25 cellular contexts compared by ENCODE assay signal in the genomic region with DNA sequence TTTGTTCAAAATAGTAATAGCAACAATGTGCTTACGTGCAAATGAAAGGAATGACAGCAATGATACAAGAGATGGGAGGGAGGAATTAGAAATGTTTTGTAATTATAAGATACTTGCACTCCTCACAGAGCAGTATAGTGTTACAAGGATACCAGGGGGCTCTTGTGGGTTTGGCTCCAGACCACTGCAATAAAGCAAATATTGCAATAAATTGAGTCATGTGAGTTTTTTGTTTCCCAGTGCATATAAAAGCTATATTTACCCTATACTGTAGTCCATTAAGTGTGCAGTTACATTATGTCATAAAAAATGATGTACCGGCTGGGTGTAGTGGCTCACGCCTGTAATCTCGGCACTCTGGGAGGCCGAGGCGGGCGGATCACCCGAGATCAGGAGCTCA.
"Had no signal": no experiment of that assay in that cellular context is flagged by ENCODE, and none has a peak within 500 bp of the region (broad histone marks: within the 10 kb centered on the region; RNA-seq: fewer than 3 reads in every experiment).

No MANE protein-coding gene starts in this region.

- H3K4me3 ChIP-seq: left ventricle myocardium inferior, lung, neural progenitor cell, psoas muscle, right lobe of liver, smooth muscle cell, tibial nerve, upper lobe of left lung, vagina had no signal

- H3K79me2 ChIP-seq: parathyroid adenoma had no signal

- H3K36me3 ChIP-seq: left ventricle myocardium inferior, neural progenitor cell, neutrophil, right lobe of liver, tibial nerve, upper lobe of left lung, vagina had no signal

- H3K4me2 ChIP-seq: neural progenitor cell, smooth muscle cell had no signal

- H3K9ac ChIP-seq: neural progenitor cell, parathyroid adenoma had no signal

- H3K9me3 ChIP-seq: neutrophil, psoas muscle, right lobe of liver, tibial nerve, upper lobe of left lung, vagina had no signal

- H2AFZ ChIP-seq: neural progenitor cell, parathyroid adenoma had no signal

- H3K4me1 ChIP-seq: neural progenitor cell, parathyroid adenoma, psoas muscle, right lobe of liver, tibial nerve, upper lobe of left lung, vagina had no signal

- H3K27ac ChIP-seq: left ventricle myocardium inferior, neural progenitor cell, neutrophil, parathyroid adenoma, psoas muscle, right lobe of liver, tibial nerve, upper lobe of left lung, vagina had no signal

- ATAC-seq: natural killer cell; psoas muscle; right lobe of liver; stimulated activated memory B cell treated with anti-CD40 and anti-IgM and Interleukin-4, amounts not matched to agents 10 μg/mL and 1 μg/mL and 100 μg/mL, for 72 hours; stimulated activated naive CD8-positive, alpha-beta T cell treated with anti-CD3 and anti-CD28 coated beads, Interleukin-15, amount 100 ng/mL, for 72 hours had no signal

- DNase-seq: islet precursor cell; left ventricle myocardium inferior; mesendoderm; naive B cell; natural killer cell; nephron progenitor cell; occipital lobe; psoas muscle; right lobe of liver; stimulated activated CD4-positive, alpha-beta T cell treated with anti-CD3 and anti-CD28 coated beads, Interleukin-1b, Interleukin-23, amount 100 ng/mL, for 48 hours; stimulated activated CD4-positive, alpha-beta T cell treated with anti-CD3 and anti-CD28 coated beads, Interleukin-2, amount 100 ng/mL, for 48 hours; stimulated activated CD4-positive, alpha-beta T cell treated with anti-CD3 and anti-CD28 coated beads, Interleukin-4, amount 100 ng/mL, for 4 hours; stimulated activated CD8-positive, alpha-beta memory T cell treated with anti-CD3 and anti-CD28 coated beads, Interleukin-4, amount 100 ng/mL, for 48 hours; stimulated activated naive CD4-positive, alpha-beta T cell treated with Interleukin-2 at 50 U/mL for 16 hours; stimulated activated naive CD8-positive, alpha-beta T cell treated with anti-CD3 and anti-CD28 coated beads, Interleukin-15, amount 100 ng/mL, for 72 hours; substantia nigra had no signal

- H3K27me3 ChIP-seq: neural progenitor cell, neutrophil, right lobe of liver, tibial nerve, upper lobe of left lung, vagina had no signal
